ENCODE assay signal across 8 cellular contexts in the genomic region with DNA sequence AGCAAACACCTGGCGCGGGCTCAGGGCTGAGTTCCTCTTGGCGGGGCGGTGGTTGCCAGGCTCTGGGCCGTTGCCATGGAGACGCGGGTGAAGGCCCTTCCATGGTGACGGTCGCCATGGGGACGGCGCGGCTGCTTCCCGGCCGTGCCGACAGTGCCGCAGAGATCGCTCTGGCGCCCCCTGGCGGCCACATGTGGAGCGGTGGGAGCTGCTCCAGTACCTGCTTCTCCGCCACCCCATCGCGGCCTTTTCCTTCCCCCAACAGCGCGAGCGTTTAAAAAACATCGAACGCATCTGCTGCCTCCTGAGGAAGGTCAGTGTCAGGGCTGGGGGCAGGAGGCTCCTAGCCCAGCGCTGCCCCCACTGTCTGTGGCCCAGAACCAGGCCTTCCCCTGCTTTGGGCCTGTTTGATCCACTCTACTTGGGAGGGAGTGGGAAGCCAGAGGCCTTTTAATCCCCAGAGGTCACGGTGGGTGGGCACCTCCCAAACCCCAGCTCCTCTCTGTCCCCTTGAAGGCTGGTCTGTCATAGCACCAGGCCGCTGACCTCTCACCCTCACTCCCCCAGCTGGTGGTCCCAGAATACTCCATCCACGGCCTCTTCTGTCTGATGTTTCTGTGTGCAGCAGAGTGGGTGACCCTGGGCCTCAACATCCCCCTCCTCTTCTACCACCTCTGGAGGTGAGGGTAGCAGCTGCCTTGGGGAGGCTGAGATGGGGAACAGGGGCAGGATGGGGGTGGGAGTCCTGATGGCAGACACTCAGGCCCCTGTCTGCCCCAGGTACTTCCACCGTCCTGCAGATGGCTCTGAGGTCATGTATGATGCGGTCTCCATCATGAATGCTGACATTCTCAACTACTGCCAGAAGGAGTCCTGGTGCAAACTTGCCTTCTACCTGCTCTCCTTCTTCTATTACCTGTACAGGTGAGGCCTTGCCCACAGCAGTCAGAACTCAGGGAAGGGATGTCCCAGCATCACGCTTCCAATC. TPM values are rescaled to one million over a fixed set of nuclear protein-coding genes. Genes with fewer than 3 reads are reported as not detected.
DNase-seq lines count a peak whose midpoint lies in the region; ATAC-seq and TF ChIP-seq lines count a peak whose summit lies in the region.

No MANE protein-coding gene starts in this region.

- peak; percentile 90 for TF ChIP-seq CTCF in choroid plexus epithelial cell (conservative IDR thresholded peaks at IDR 0.05; ENCODE audit: low read depth, low read length)
- TF ChIP-seq CTCF in left lung (IDR thresholded peaks at IDR 0.05) = peak; percentile 93 to 99

- no peaks in the 10 kb centered on the region for H3K9me3 ChIP-seq in CD4-positive, CD25-positive, alpha-beta regulatory T cell (ENCODE audit: control insufficient read depth in 2 of 2, low read length in 2 of 2)
- no peaks in the 10 kb centered on the region for H3K9me3 ChIP-seq in left lung

- H3K27me3 ChIP-seq in CD4-positive, CD25-positive, alpha-beta regulatory T cell (ENCODE audit: control insufficient read depth, insufficient read depth, low read length) = no peaks in the 10 kb centered on the region
- H3K27me3 ChIP-seq in left lung = peaks cover 0 to 10% of the 10 kb centered on the region in 2 donors

- H3K4me1 ChIP-seq in CD4-positive, CD25-positive, alpha-beta regulatory T cell (ENCODE audit: control insufficient read depth, insufficient read depth, low read length, poor library complexity, severe bottlenecking) = peaks cover 37% of the 10 kb centered on the region
- peaks cover 3 to 27% of the 10 kb centered on the region in 2 donors for H3K4me1 ChIP-seq in left lung

- peak overlapping the region; percentile 76 to 88 (median 77) for H3K27ac Mint-ChIP-seq in CD4-positive, CD25-positive, alpha-beta regulatory T cell
- H3K27ac Mint-ChIP-seq in activated CD4-positive, alpha-beta T cell treated with anti-CD3 and anti-CD28 coated beads, Interleukin-2, amount 10 ng/mL, durations not matched to agents 24 days and 14 days = peak overlapping the region; percentile 53

- peak; percentile 98 to 100 (median 98) for DNase-seq in CD4-positive, CD25-positive, alpha-beta regulatory T cell
- DNase-seq in NCI-H526 treated with DMSO at 0.1 percent for 48 hours (lab: John Stamatoyannopoulos, UW) (peak; percentile 96), choroid plexus epithelial cell (ENCODE audit: low read depth) (peak; percentile 97), left lung (peak; percentile 98 to 100)
- peak; percentile 100 for DNase-seq in activated CD4-positive, alpha-beta T cell treated with anti-CD3 and anti-CD28 coated beads, Interleukin-2, amount 10 ng/mL, durations not matched to agents 24 days and 14 days
- DNase-seq in stimulated activated CD4-positive, alpha-beta T cell treated with anti-CD3 and anti-CD28 coated beads, Interleukin-4, amount 100 ng/mL, for 4 hours = peak; percentile 96 to 99

- intact Hi-C loops in activated CD4-positive, alpha-beta T cell treated with anti-CD3 and anti-CD28 coated beads, Interleukin-2, amount 10 ng/mL, durations not matched to agents 24 days and 14 days (cut with micrococcal nuclease) = loop anchor here (1.0 kb wide), 2 partner anchors 15 to 60 kb away; no protein-coding TSS in a partner anchor
- intact Hi-C loops in left lung (cut with DNase I) = no loop called here

- H3K4me3 ChIP-seq in CD4-positive, CD25-positive, alpha-beta regulatory T cell (ENCODE audit: low read depth, low read length) = no peak overlapping the region
- H3K4me3 ChIP-seq in choroid plexus epithelial cell (ENCODE audit: low read depth, low read length) (no peak overlapping the region), left lung (no peak overlapping the region)

- H3K36me3 ChIP-seq in CD4-positive, CD25-positive, alpha-beta regulatory T cell (ENCODE audit: control insufficient read depth, insufficient read depth, low read length) = no peaks in the 10 kb centered on the region
- H3K36me3 ChIP-seq in left lung = peaks cover 0 to 20% of the 10 kb centered on the region in 2 donors

- H3K27me3 Mint-ChIP-seq in CD4-positive, CD25-positive, alpha-beta regulatory T cell = peaks cover 5% of the 10 kb centered on the region
- H3K27me3 Mint-ChIP-seq in activated CD4-positive, alpha-beta T cell treated with anti-CD3 and anti-CD28 coated beads, Interleukin-2, amount 10 ng/mL, durations not matched to agents 24 days and 14 days = peaks cover 7% of the 10 kb centered on the region

- H3K36me3 Mint-ChIP-seq in CD4-positive, CD25-positive, alpha-beta regulatory T cell = no peaks in the 10 kb centered on the region
- peaks cover 2% of the 10 kb centered on the region for H3K36me3 Mint-ChIP-seq in activated CD4-positive, alpha-beta T cell treated with anti-CD3 and anti-CD28 coated beads, Interleukin-2, amount 10 ng/mL, durations not matched to agents 24 days and 14 days (ENCODE audit: low read depth)

- peak overlapping the region; percentile 65 to 94 (median 84) for H3K4me3 Mint-ChIP-seq in CD4-positive, CD25-positive, alpha-beta regulatory T cell
- H3K4me3 Mint-ChIP-seq in activated CD4-positive, alpha-beta T cell treated with anti-CD3 and anti-CD28 coated beads, Interleukin-2, amount 10 ng/mL, durations not matched to agents 24 days and 14 days = no peak overlapping the region

- H3K27ac ChIP-seq in CD4-positive, CD25-positive, alpha-beta regulatory T cell (ENCODE audit: insufficient read depth, low read length, poor library complexity, severe bottlenecking) = peak overlapping the region; percentile 70
- H3K27ac ChIP-seq in left lung = no peak overlapping the region

- peak; percentile 82 to 85 for ATAC-seq in CD4-positive, CD25-positive, alpha-beta regulatory T cell (ENCODE audit: low read depth in 2 of 2)
- peak; percentile 79 for ATAC-seq in GM19395 (IDR thresholded peaks at IDR 0.05; ENCODE audit: unreplicated experiment)
- peak; percentile 80 for ATAC-seq in HG03520 (IDR thresholded peaks at IDR 0.05; ENCODE audit: unreplicated experiment)
- ATAC-seq in left lung = peak; percentile 92

- H3K4me1 Mint-ChIP-seq in CD4-positive, CD25-positive, alpha-beta regulatory T cell = peaks cover 0 to 46% (median 17%) of the 10 kb centered on the region in 4 donors
- H3K4me1 Mint-ChIP-seq in activated CD4-positive, alpha-beta T cell treated with anti-CD3 and anti-CD28 coated beads, Interleukin-2, amount 10 ng/mL, durations not matched to agents 24 days and 14 days = peaks cover 27% of the 10 kb centered on the region

- H3K9me3 Mint-ChIP-seq in CD4-positive, CD25-positive, alpha-beta regulatory T cell = no peaks in the 10 kb centered on the region
- H3K9me3 Mint-ChIP-seq in activated CD4-positive, alpha-beta T cell treated with anti-CD3 and anti-CD28 coated beads, Interleukin-2, amount 10 ng/mL, durations not matched to agents 24 days and 14 days = no peaks in the 10 kb centered on the region

RNA-seq across cellular contexts. Expression of a gene that starts 4.8 kb away (rescaled TPM):
- 4.5 TPM for total RNA-seq in CD4-positive, CD25-positive, alpha-beta regulatory T cell
- polyA plus RNA-seq in CD4-positive, CD25-positive, alpha-beta regulatory T cell = not detected
- 1.0 and 2.7 TPM in 2 replicates for total RNA-seq in activated CD4-positive, alpha-beta T cell treated with anti-CD3 and anti-CD28 coated beads, Interleukin-2, amount 10 ng/mL, durations not matched to agents 24 days and 14 days
- 1 to 10 TPM in 1 of 2 donors, under 1 TPM in 1; 0.81 to 1.4 TPM for total RNA-seq in left lung

RNA-seq across cellular contexts. Expression of a gene that starts 6.2 kb away (rescaled TPM):
- 29.3 TPM for total RNA-seq in CD4-positive, CD25-positive, alpha-beta regulatory T cell
- 10 to 100 TPM; 48.3 to 71.3 (median 55.3) TPM for polyA plus RNA-seq in CD4-positive, CD25-positive, alpha-beta regulatory T cell
- total RNA-seq in activated CD4-positive, alpha-beta T cell treated with anti-CD3 and anti-CD28 coated beads, Interleukin-2, amount 10 ng/mL, durations not matched to agents 24 days and 14 days = 108 and 119 TPM in 2 replicates
- 100 to 1,000 TPM in 1 of 2 donors, 10 to 100 TPM in 1; 97.1 to 118 TPM for total RNA-seq in left lung

RNA-seq across cellular contexts. Expression of a gene that starts 8.9 kb away (rescaled TPM):
- total RNA-seq in CD4-positive, CD25-positive, alpha-beta regulatory T cell = not detected
- polyA plus RNA-seq in CD4-positive, CD25-positive, alpha-beta regulatory T cell = not detected
- not detected in 2 replicates for total RNA-seq in activated CD4-positive, alpha-beta T cell treated with anti-CD3 and anti-CD28 coated beads, Interleukin-2, amount 10 ng/mL, durations not matched to agents 24 days and 14 days
- total RNA-seq in left lung = under 1 TPM in 1 of 2 donors, not detected in 1; 0.21 TPM

RNA-seq across cellular contexts. Expression of a gene that starts 14.3 kb away (rescaled TPM):
- total RNA-seq in CD4-positive, CD25-positive, alpha-beta regulatory T cell = 79.6 TPM
- 10 to 100 TPM; 13.1 to 19.6 (median 15.1) TPM for polyA plus RNA-seq in CD4-positive, CD25-positive, alpha-beta regulatory T cell
- 117 and 123 TPM in 2 replicates for total RNA-seq in activated CD4-positive, alpha-beta T cell treated with anti-CD3 and anti-CD28 coated beads, Interleukin-2, amount 10 ng/mL, durations not matched to agents 24 days and 14 days
- 100 to 1,000 TPM; 141 to 154 TPM for total RNA-seq in left lung

RNA-seq across cellular contexts. Expression of a gene that starts 25.3 kb away (rescaled TPM):
- total RNA-seq in CD4-positive, CD25-positive, alpha-beta regulatory T cell = 42.1 TPM
- 1 to 10 TPM; 2.5 to 3.8 (median 3.3) TPM for polyA plus RNA-seq in CD4-positive, CD25-positive, alpha-beta regulatory T cell
- 56.6 and 57.0 TPM in 2 replicates for total RNA-seq in activated CD4-positive, alpha-beta T cell treated with anti-CD3 and anti-CD28 coated beads, Interleukin-2, amount 10 ng/mL, durations not matched to agents 24 days and 14 days
- total RNA-seq in left lung = 10 to 100 TPM; 32.8 to 34.3 TPM
